ENCODE assay signal across 13 cellular contexts in genomic region chr17:63929860-63930766, GRCh38. TPM values are rescaled to one million over a fixed set of nuclear protein-coding genes. Genes with fewer than 3 reads are reported as not detected.
DNase-seq lines count a peak whose midpoint lies in the region; ATAC-seq, FAIRE-seq and TF ChIP-seq lines count a peak whose summit lies in the region.
"Had no signal": no experiment of that assay in that cellular context is flagged by ENCODE, and none has a peak within 500 bp of the region (broad histone marks: within the 10 kb centered on the region; RNA-seq: fewer than 3 reads in every experiment).

No MANE protein-coding gene starts in this region.

- CTCF ChIA-PET in activated CD4-positive, alpha-beta T cell treated with anti-CD3 and anti-CD28 coated beads for 36 hours (lab: Charles Lee): interaction anchor here (0.8 to 1.6 kb wide), 5 partner anchors 11 to 361 kb away, joined by 3 to 9 read pairs (median 5); partner anchors contain the start of gene GH1
- CTCF ChIA-PET in T-cell (lab: Charles Lee): interaction anchor here in 1 of 2 donors (0.5 to 1.3 kb wide), 2 partner anchors 8 to 10 kb away, joined by 3 read pairs; no protein-coding TSS in a partner anchor

- no peaks in the 10 kb centered on the region for H3K9me3 ChIP-seq in small intestine (ENCODE audit: control insufficient read depth, low read depth)

- intact Hi-C loops in activated CD4-positive, alpha-beta T cell treated with anti-CD3 and anti-CD28 coated beads for 36 hours (cut with DNase I, micrococcal nuclease): no loop called here
- intact Hi-C loops in left ventricle myocardium superior (cut with micrococcal nuclease): no loop called here

- H3K36me3 Mint-ChIP-seq in activated CD4-positive, alpha-beta T cell treated with anti-CD3 and anti-CD28 coated beads for 36 hours (ENCODE audit: low read depth): no peaks in the 10 kb centered on the region
- H3K36me3 Mint-ChIP-seq in T-cell: peaks cover 6% of the 10 kb centered on the region
- peaks cover 48% of the 10 kb centered on the region for H3K36me3 Mint-ChIP-seq in stimulated activated memory B cell treated with anti-CD40 and anti-IgM and Interleukin-4, amounts not matched to agents 10 μg/mL and 1 μg/mL and 100 μg/mL, for 72 hours

- peaks cover 15% of the 10 kb centered on the region for H3K4me1 Mint-ChIP-seq in activated CD4-positive, alpha-beta T cell treated with anti-CD3 and anti-CD28 coated beads for 36 hours
- H3K4me1 Mint-ChIP-seq in T-cell: peaks cover 22 to 33% (median 28%) of the 10 kb centered on the region in 3 donors
- peaks cover 84% of the 10 kb centered on the region for H3K4me1 Mint-ChIP-seq in stimulated activated memory B cell treated with anti-CD40 and anti-IgM and Interleukin-4, amounts not matched to agents 10 μg/mL and 1 μg/mL and 100 μg/mL, for 72 hours

- no peaks in the 10 kb centered on the region for H3K36me3 ChIP-seq in small intestine (ENCODE audit: control insufficient read depth in 2 of 2, insufficient read depth in 2 of 2, low read length in 2 of 2)

- FAIRE-seq in D721Med (lab: Jason Lieb, UNC) (no peak), small intestine (lab: Jason Lieb, UNC) (no peak)

- no peaks in the 10 kb centered on the region for H3K27me3 ChIP-seq in small intestine (ENCODE audit: control insufficient read depth in 2 of 2, insufficient read depth in 2 of 2, low read length in 2 of 2)

- no peaks in the 10 kb centered on the region for H3K9me3 Mint-ChIP-seq in activated CD4-positive, alpha-beta T cell treated with anti-CD3 and anti-CD28 coated beads for 36 hours (ENCODE audit: low read depth)
- no peaks in the 10 kb centered on the region for H3K9me3 Mint-ChIP-seq in T-cell
- no peaks in the 10 kb centered on the region for H3K9me3 Mint-ChIP-seq in stimulated activated memory B cell treated with anti-CD40 and anti-IgM and Interleukin-4, amounts not matched to agents 10 μg/mL and 1 μg/mL and 100 μg/mL, for 72 hours

- no peak for TF ChIP-seq CTCF in D721Med (IDR thresholded peaks at IDR 0.05; ENCODE audit: insufficient read depth, missing control alignments)

- no peak for ATAC-seq in activated CD4-positive, alpha-beta T cell treated with anti-CD3 and anti-CD28 coated beads for 36 hours
- no peak for ATAC-seq in T-cell (replicated peaks in 1 of 4)
- peak; percentile 51 for ATAC-seq in left ventricle myocardium superior
- ATAC-seq in stimulated activated memory B cell treated with anti-CD40 and anti-IgM and Interleukin-4, amounts not matched to agents 10 μg/mL and 1 μg/mL and 100 μg/mL, for 72 hours: no peak
- ATAC-seq in GM18517 (IDR thresholded peaks at IDR 0.05; ENCODE audit: unreplicated experiment): no peak

- no peak for DNase-seq in activated CD4-positive, alpha-beta T cell treated with anti-CD3 and anti-CD28 coated beads for 36 hours
- no peak for DNase-seq in activated CD4-positive, alpha-beta T cell treated with anti-CD3 and anti-CD28 coated beads, Interleukin-2, amount 50 U/mL, for 48 hours
- DNase-seq in T-cell (no peak), left ventricle myocardium superior (no peak), D721Med (ENCODE audit: insufficient read length, low spot score) (no peak), small intestine (no peak)
- DNase-seq: NCI-H1436, PC-9 had no signal

- no peak overlapping the region for H3K27ac ChIP-seq in small intestine (ENCODE audit: low read depth in 1 of 2, low read length in 1 of 2)
- H3K27ac ChIP-seq: epithelial cell of prostate, PC-9 had no signal

- no peaks in the 10 kb centered on the region for H3K27me3 Mint-ChIP-seq in activated CD4-positive, alpha-beta T cell treated with anti-CD3 and anti-CD28 coated beads for 36 hours
- no peaks in the 10 kb centered on the region for H3K27me3 Mint-ChIP-seq in T-cell
- no peaks in the 10 kb centered on the region for H3K27me3 Mint-ChIP-seq in stimulated activated memory B cell treated with anti-CD40 and anti-IgM and Interleukin-4, amounts not matched to agents 10 μg/mL and 1 μg/mL and 100 μg/mL, for 72 hours

- POLR2A ChIA-PET in activated CD4-positive, alpha-beta T cell treated with anti-CD3 and anti-CD28 coated beads for 36 hours (lab: Charles Lee): no interaction called here
- POLR2A ChIA-PET in T-cell (lab: Charles Lee): interaction anchor here in 1 of 2 donors (0.6 kb wide), 1 partner anchor 81 kb away, joined by 4 read pairs; no protein-coding TSS in a partner anchor

- peaks cover 0 to 7% of the 10 kb centered on the region in 2 donors for H3K4me1 ChIP-seq in small intestine (ENCODE audit: control insufficient read depth in 2 of 2, insufficient read depth in 1 of 2, low read depth in 1 of 2, low read length in 1 of 2)

- 84 to 86% (median 86%) methylated on average over 24 of the region's 24 CpGs for WGBS in small intestine, 3 donors

- H3K4me3 ChIP-seq in small intestine (ENCODE audit: low read depth in 1 of 2, low read length in 2 of 2): no peak overlapping the region
- H3K4me3 ChIP-seq: PC-9 had no signal

- peak overlapping the region; percentile 73 for H3K27ac Mint-ChIP-seq in activated CD4-positive, alpha-beta T cell treated with anti-CD3 and anti-CD28 coated beads for 36 hours
- H3K27ac Mint-ChIP-seq in T-cell: peak overlapping the region; percentile 95 to 97
- peak overlapping the region; percentile 94 for H3K27ac Mint-ChIP-seq in stimulated activated memory B cell treated with anti-CD40 and anti-IgM and Interleukin-4, amounts not matched to agents 10 μg/mL and 1 μg/mL and 100 μg/mL, for 72 hours

- peak overlapping the region; percentile 88 for H3K4me3 Mint-ChIP-seq in activated CD4-positive, alpha-beta T cell treated with anti-CD3 and anti-CD28 coated beads for 36 hours
- peak overlapping the region in 2 of 3 donors; percentile 82 to 90 for H3K4me3 Mint-ChIP-seq in T-cell
- peak overlapping the region; percentile 92 for H3K4me3 Mint-ChIP-seq in stimulated activated memory B cell treated with anti-CD40 and anti-IgM and Interleukin-4, amounts not matched to agents 10 μg/mL and 1 μg/mL and 100 μg/mL, for 72 hours

RNA-seq across cellular contexts. Expression of gene CD79B, which starts 2.0 kb away (rescaled TPM):
- 10 to 100 TPM; 19.8 to 28.0 TPM for total RNA-seq in activated CD4-positive, alpha-beta T cell treated with anti-CD3 and anti-CD28 coated beads for 36 hours
- total RNA-seq in T-cell: 10 to 100 TPM; 13.4 to 53.1 (median 27.7) TPM
- 5.7 TPM for total RNA-seq in left ventricle myocardium superior
- polyA plus RNA-seq in small intestine: 1 to 10 TPM in 2 of 3 donors, under 1 TPM in 1; 0.45 to 8.7 (median 4.6) TPM
- total RNA-seq: PC-9 had no signal

RNA-seq across cellular contexts. Expression of gene GH1, which starts 11.5 kb away (rescaled TPM):
- under 1 TPM in 1 of 2 experiments, not detected in 1; 0.28 TPM for total RNA-seq in activated CD4-positive, alpha-beta T cell treated with anti-CD3 and anti-CD28 coated beads for 36 hours
- not detected for total RNA-seq in T-cell
- not detected for total RNA-seq in left ventricle myocardium superior
- not detected for polyA plus RNA-seq in small intestine
- total RNA-seq: A673, PC-9, posterior vena cava had no signal

RNA-seq across cellular contexts. Expression of gene CSHL1, which starts 19.1 kb away (rescaled TPM):
- not detected for total RNA-seq in activated CD4-positive, alpha-beta T cell treated with anti-CD3 and anti-CD28 coated beads for 36 hours
- total RNA-seq in T-cell: not detected
- total RNA-seq in left ventricle myocardium superior: not detected
- polyA plus RNA-seq in small intestine: not detected
- total RNA-seq: A673, PC-9, posterior vena cava had no signal

RNA-seq across cellular contexts. Expression of gene CSH1, which starts 33.7 kb away (rescaled TPM):
- not detected for total RNA-seq in activated CD4-positive, alpha-beta T cell treated with anti-CD3 and anti-CD28 coated beads for 36 hours
- total RNA-seq in T-cell (not detected), left ventricle myocardium superior (not detected)
- not detected for polyA plus RNA-seq in small intestine
- total RNA-seq: A673, PC-9, posterior vena cava had no signal

RNA-seq across cellular contexts. Expression of gene SCN4A, which starts 42.6 kb away (rescaled TPM):
- total RNA-seq in activated CD4-positive, alpha-beta T cell treated with anti-CD3 and anti-CD28 coated beads for 36 hours: under 1 TPM; 0.21 to 0.50 TPM
- under 1 TPM in 3 of 5 donors, not detected in 2; 0.13 to 0.18 (median 0.13) TPM for total RNA-seq in T-cell
- total RNA-seq in left ventricle myocardium superior: 0.32 TPM
- polyA plus RNA-seq in small intestine: under 1 TPM in 1 of 3 donors, not detected in 2; 0.46 TPM
